8 cellular contexts compared by ENCODE assay signal in the genomic region with DNA sequence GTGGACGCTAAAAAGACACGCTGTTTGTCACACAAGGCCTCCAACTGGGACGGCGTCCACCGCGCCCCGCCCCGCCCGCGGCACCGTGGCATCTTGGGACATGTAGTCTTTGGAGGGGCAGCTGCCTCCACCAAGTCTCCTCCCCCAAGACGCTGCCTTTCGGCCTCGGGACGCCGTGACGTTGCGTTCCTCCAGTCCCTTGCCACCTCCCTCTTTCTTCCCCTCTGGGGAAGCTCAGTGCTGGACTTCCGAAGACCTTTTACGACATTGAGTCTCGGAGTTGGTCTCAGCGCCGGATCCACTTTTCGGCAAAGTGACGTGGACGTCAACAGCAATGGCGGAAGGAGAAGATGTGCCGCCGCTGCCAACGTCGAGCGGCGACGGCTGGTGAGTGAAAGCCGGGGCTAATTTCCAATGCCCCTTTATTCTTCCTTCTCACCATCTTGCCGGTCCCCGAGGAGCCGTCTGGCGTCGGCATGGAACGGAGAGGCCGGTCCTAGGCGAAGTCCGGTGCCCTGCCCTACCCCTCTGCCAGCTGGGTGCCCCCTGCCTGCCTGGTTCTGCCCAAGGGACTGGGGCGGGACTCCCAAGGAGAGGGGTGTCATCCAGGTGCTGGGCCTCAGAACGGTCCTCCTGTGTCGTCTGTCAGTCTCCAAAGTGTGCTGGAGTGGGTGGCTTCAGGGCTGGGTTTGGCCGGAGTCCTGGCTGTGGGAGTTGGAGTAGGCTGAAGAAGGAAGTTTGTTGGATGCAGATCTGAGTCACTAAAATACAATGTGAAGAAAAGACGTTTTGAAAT.
DNase-seq lines count a peak whose midpoint lies in the region; ATAC-seq lines count a peak whose summit lies in the region.

Gene TBC1D23 (plus strand): TSS at position 308 of the 796 bp plus-strand sequence. CDS start 27 bp downstream, at position 335.

- DNase-seq in COR-L47 (lab: John Stamatoyannopoulos, UW) (peak; percentile 97), HUDEP-2 (lab: John Stamatoyannopoulos, UW; ENCODE audit: unreplicated experiment in 76 of 76) (peak; percentile 16 to 99 (median 97)), NOMO-1 treated with dmso at 0.1 percent for 144 hours (lab: John Stamatoyannopoulos, UW; ENCODE audit: unreplicated experiment) (peak; percentile 99), medulla oblongata (ENCODE audit: extremely low spot score) (peak; percentile 100)
- DNase-seq in activated CD8-positive, alpha-beta memory T cell treated with anti-CD3 and anti-CD28 coated beads for 48 hours (ENCODE audit: low read depth in 2 of 3, low spot score in 2 of 3) = peak; percentile 85 to 93 (median 88)
- DNase-seq in effector memory CD8-positive, alpha-beta T cell = peak; percentile 96 to 97 (median 97)
- peak; percentile 93 for DNase-seq in stimulated activated CD8-positive, alpha-beta memory T cell treated with anti-CD3 and anti-CD28 coated beads, Interleukin-12 subunit alpha, Interleukin-12 subunit beta, amount 100 ng/mL, for 1 hour (ENCODE audit: low read depth)

- H3K36me3 Mint-ChIP-seq in effector memory CD8-positive, alpha-beta T cell (ENCODE audit: insufficient read depth) = peaks cover 13% of the 10 kb centered on the region

- H3K27ac Mint-ChIP-seq in effector memory CD8-positive, alpha-beta T cell = peak within 1 kb of the TSS; percentile 93 to 97

- ATAC-seq in GM21381 (IDR thresholded peaks at IDR 0.05; ENCODE audit: unreplicated experiment) = peak; percentile 100
- ATAC-seq in effector memory CD8-positive, alpha-beta T cell (replicated peaks) = peak; percentile 98

- no peaks in the 10 kb centered on the region for H3K27me3 Mint-ChIP-seq in effector memory CD8-positive, alpha-beta T cell

- H3K4me3 Mint-ChIP-seq in effector memory CD8-positive, alpha-beta T cell = peak within 1 kb of the TSS; percentile 84 to 88

- H3K9me3 Mint-ChIP-seq in effector memory CD8-positive, alpha-beta T cell = peaks cover 0 to 2% of the 10 kb centered on the region in 2 donors

- peaks cover 34 to 50% of the 10 kb centered on the region in 2 donors for H3K4me1 Mint-ChIP-seq in effector memory CD8-positive, alpha-beta T cell (ENCODE audit: low read depth in 2 of 2)

Comparison
In these comparisons a context has a peak if more than half of its experiments do, and no peak if none do; other contexts are left out.
1. Peak in every context shown above with its lines: DNase-seq and ATAC-seq.